1 cellular context compared by ENCODE assay signal in genomic region chr16:85514601-85515318, GRCh38.
A peak's percentile ranks its signal among the peaks of the same experiment; 100 is the strongest.
TF ChIP-seq lines count a peak whose summit lies in the region.

No MANE protein-coding gene starts in this region.

TF ChIP-seq in HepG2, 621 proteins besides CTCF, POLR2A, EP300 and RAD21 (continued from another document and continues in another):
- TF ChIP-seq GPBP1L1 (CRISPR knock-in tag; IDR thresholded peaks at IDR 0.05) (no peak), KAT2B (IDR thresholded peaks at IDR 0.05; ENCODE audit: borderline replicate concordance, low read depth, low read length) (no peak), ZNF18 (CRISPR knock-in tag; IDR thresholded peaks at IDR 0.05; ENCODE audit: insufficient replicate concordance) (peak; percentile 87), ARID2 (CRISPR knock-in tag; IDR thresholded peaks at IDR 0.05; ENCODE audit: borderline replicate concordance) (no peak), EED (CRISPR knock-in tag; IDR thresholded peaks at IDR 0.05) (peak; percentile 37), PAX8 (CRISPR knock-in tag; IDR thresholded peaks at IDR 0.05; ENCODE audit: borderline replicate concordance) (peak; percentile 66; the same call in 1 of the 2 replicates), NCOA5 (CRISPR knock-in tag; IDR thresholded peaks at IDR 0.05) (no peak), MED8 (CRISPR knock-in tag; IDR thresholded peaks at IDR 0.05; ENCODE audit: insufficient replicate concordance) (peak; percentile 96), ZFP91 (CRISPR knock-in tag; IDR thresholded peaks at IDR 0.05; ENCODE audit: borderline replicate concordance) (peak; percentile 94), ZNF703 (CRISPR knock-in tag; IDR thresholded peaks at IDR 0.05; ENCODE audit: borderline replicate concordance) (peak; percentile 57), THAP9 (CRISPR knock-in tag; IDR thresholded peaks at IDR 0.05; ENCODE audit: borderline replicate concordance) (peak; percentile 81), TEAD2 (CRISPR knock-in tag; IDR thresholded peaks at IDR 0.05) (peak; percentile 92), ZNF276 (CRISPR knock-in tag; IDR thresholded peaks at IDR 0.05; ENCODE audit: low read depth) (0 out of 2 replicates have a peak, but pooled peaks have one; percentile 79), ZNF792 (CRISPR knock-in tag; IDR thresholded peaks at IDR 0.05) (peak; percentile 67; the same call in 1 of the 2 replicates), ARID4A (CRISPR knock-in tag; IDR thresholded peaks at IDR 0.05; ENCODE audit: borderline replicate concordance) (peak; percentile 95), ZNF280B (CRISPR knock-in tag; IDR thresholded peaks at IDR 0.05; ENCODE audit: borderline replicate concordance) (no peak), SNAPC2 (CRISPR knock-in tag; IDR thresholded peaks at IDR 0.05) (peak; percentile 85; the same call in 1 of the 2 replicates), CBX2 (IDR thresholded peaks at IDR 0.05; ENCODE audit: low read depth, low read length) (no peak), CBX2 (CRISPR knock-in tag; IDR thresholded peaks at IDR 0.05; ENCODE audit: low read depth) (no peak), MED1 (CRISPR knock-in tag; IDR thresholded peaks at IDR 0.05) (peak; percentile 99), RARA (CRISPR knock-in tag; IDR thresholded peaks at IDR 0.05) (peak; percentile 94), ATF6 (CRISPR knock-in tag; conservative IDR thresholded peaks at IDR 0.05) (no peak; the same call in 1 of the 2 replicates), TP53 (CRISPR knock-in tag; conservative IDR thresholded peaks at IDR 0.05) (peak; percentile 94; the same call in 1 of the 2 replicates), SMAD9 (CRISPR knock-in tag; IDR thresholded peaks at IDR 0.05) (no peak), CENPBD1 (CRISPR knock-in tag; IDR thresholded peaks at IDR 0.05; ENCODE audit: borderline replicate concordance, low read depth) (no peak), ZNF790 (CRISPR knock-in tag; IDR thresholded peaks at IDR 0.05; ENCODE audit: borderline replicate concordance) (no peak; the same call in 1 of the 2 replicates), ZMYM4 (CRISPR knock-in tag; IDR thresholded peaks at IDR 0.05) (peak; percentile 83), PCBP1 (IDR thresholded peaks at IDR 0.05; ENCODE audit: borderline replicate concordance, low read depth, low read length) (peak; percentile 46), PRMT3 (CRISPR knock-in tag; IDR thresholded peaks at IDR 0.05; ENCODE audit: borderline replicate concordance, low read depth) (peak; percentile 24; the same call in 1 of the 2 replicates), ZNF512 (CRISPR knock-in tag; IDR thresholded peaks at IDR 0.05) (peak; percentile 54; the same call in 1 of the 2 replicates), ZNF281 (CRISPR knock-in tag; IDR thresholded peaks at IDR 0.05; ENCODE audit: borderline replicate concordance) (peak; percentile 50; the same call in 1 of the 2 replicates), TOE1 (CRISPR knock-in tag; IDR thresholded peaks at IDR 0.05) (peak; percentile 15; the same call in 1 of the 2 replicates)
